ENCODE assay signal across 22 cellular contexts in the genomic region with DNA sequence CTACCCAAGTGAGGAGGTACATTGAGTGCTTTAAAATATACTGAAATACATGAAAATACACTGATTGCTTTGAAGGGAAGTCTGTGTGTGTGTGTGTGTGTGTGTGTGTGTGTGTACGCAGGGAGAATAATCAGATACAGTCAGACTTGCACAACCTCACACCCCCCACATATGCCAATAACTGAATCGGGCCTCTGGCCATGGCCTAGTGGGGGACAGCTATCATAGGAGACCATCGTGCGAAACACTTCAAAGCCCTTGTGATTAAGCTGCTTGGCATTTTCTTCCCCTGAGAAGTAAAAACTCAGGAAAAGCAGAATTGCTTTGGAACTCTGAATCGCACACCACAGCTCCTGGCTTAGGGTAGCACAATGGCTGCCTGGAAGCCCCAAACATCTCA.
"Had no signal": no experiment of that assay in that cellular context is flagged by ENCODE, and none has a peak within 500 bp of the region (broad histone marks: within the 10 kb centered on the region; RNA-seq: fewer than 3 reads in every experiment).

No MANE protein-coding gene starts in this region.

- H3K4me3 ChIP-seq: esophagus squamous epithelium, gastrocnemius medialis, hepatocyte, spleen, tibial nerve had no signal

- H2AFZ ChIP-seq: hepatocyte had no signal

- ATAC-seq: activated CD4-positive, alpha-beta T cell treated with anti-CD3 and anti-CD28 coated beads for 36 hours; activated CD8-positive, alpha-beta memory T cell treated with anti-CD3 and anti-CD28 coated beads, Interleukin-2, amount 10 ng/mL, durations not matched to agents 7 days and 5 days; activated CD8-positive, alpha-beta T cell treated with anti-CD3 and anti-CD28 coated beads, Interleukin-2, amount 10 ng/mL, durations not matched to agents 7 days and 5 days; activated naive CD4-positive, alpha-beta T cell treated with anti-CD3 and anti-CD28 coated beads, Interleukin-2, amount 50 U/mL, for 72 hours; gastrocnemius medialis; left colon; naive thymus-derived CD8-positive, alpha-beta T cell had no signal

- DNase-seq: activated CD4-positive, alpha-beta T cell treated with anti-CD3 and anti-CD28 coated beads for 36 hours; activated CD4-positive, CD25-positive, alpha-beta regulatory T cell; activated CD8-positive, alpha-beta memory T cell treated with anti-CD3 and anti-CD28 coated beads, Interleukin-2, amount 10 ng/mL, durations not matched to agents 7 days and 5 days; activated CD8-positive, alpha-beta T cell treated with anti-CD3 and anti-CD28 coated beads, Interleukin-2, amount 10 ng/mL, durations not matched to agents 7 days and 5 days; activated naive CD4-positive, alpha-beta T cell; activated T-cell treated with anti-CD3 and anti-CD28 coated beads, Interleukin-2, amount 50 U/mL, for 48 hours; caudate nucleus; effector CD4-positive, alpha-beta T cell; esophagus squamous epithelium; gastrocnemius medialis; left colon; mammary epithelial cell; midbrain; spleen; stimulated activated CD4-positive, alpha-beta T cell treated with anti-CD3 and anti-CD28 coated beads, Interleukin-2, amount 100 ng/mL, for 48 hours; stimulated activated naive CD4-positive, alpha-beta T cell treated with Interleukin-2 at 50 U/mL for 16 hours; T-helper 2 cell had no signal

- H3K4me2 ChIP-seq: hepatocyte had no signal

- H3K36me3 ChIP-seq: esophagus squamous epithelium, gastrocnemius medialis, spleen, tibial nerve had no signal

- H3K9me3 ChIP-seq: esophagus squamous epithelium, gastrocnemius medialis, spleen, tibial nerve had no signal

- H3K27ac ChIP-seq: epithelial cell of prostate, esophagus squamous epithelium, gastrocnemius medialis, hepatocyte, tibial nerve had no signal

- H3K27me3 ChIP-seq: gastrocnemius medialis, tibial nerve had no signal

- H3K4me1 ChIP-seq: gastrocnemius medialis had no signal
